8 cellular contexts compared by ENCODE assay signal in the genomic region with DNA sequence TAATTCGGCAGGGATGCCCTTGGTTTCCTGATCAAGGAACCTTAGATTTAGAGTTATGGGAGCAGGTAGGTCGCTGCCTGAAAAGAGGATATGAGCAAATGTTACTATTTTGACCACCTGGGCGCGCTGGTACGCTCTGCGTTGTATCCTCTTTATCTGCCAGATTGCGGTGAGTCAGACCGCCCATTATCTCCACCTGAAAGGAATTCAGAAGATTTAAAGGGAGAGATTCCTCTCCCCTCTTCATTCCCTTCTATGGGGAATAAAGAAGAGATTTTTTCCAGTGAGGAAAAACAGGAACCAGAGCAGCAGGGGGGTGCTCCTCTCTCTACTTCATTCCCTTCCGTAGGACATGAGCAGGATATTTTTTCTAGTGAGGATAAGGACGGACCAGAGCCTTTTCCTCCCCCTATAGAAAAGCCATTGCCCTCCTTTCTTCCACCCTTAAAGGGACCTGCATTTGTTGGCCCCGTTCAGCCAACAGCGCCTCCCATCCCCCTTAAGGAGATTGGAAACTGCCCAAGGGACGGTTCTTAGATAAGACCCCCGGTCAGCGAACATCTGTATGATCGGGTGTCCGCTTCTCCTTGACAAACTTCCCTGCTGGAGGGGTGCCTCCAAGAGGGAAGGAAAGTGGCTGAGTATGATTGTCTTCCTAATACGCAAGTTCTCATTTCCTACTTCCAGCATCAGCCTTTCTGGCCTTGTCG. TPM values are rescaled to one million over a fixed set of nuclear protein-coding genes. Genes with fewer than 3 reads are reported as not detected.
DNase-seq lines count a peak whose midpoint lies in the region; ATAC-seq, FAIRE-seq and TF ChIP-seq lines count a peak whose summit lies in the region.

No MANE protein-coding gene starts in this region.

- no peak for FAIRE-seq in RCC 7860 (lab: Jason Lieb, UNC)

- CTCF ChIA-PET in activated CD4-positive, alpha-beta T cell treated with anti-CD3 and anti-CD28 coated beads for 36 hours (lab: Charles Lee): interaction anchor here (0.7 to 5.0 kb wide), 15 partner anchors 13 to 231 kb away, joined by 3 to 37 read pairs (median 5); partner anchors contain the start of gene ODF2L

- peaks cover 10% of the 10 kb centered on the region for H3K4me1 ChIP-seq in mucosa of descending colon (ENCODE audit: low read depth)

- peak overlapping the region; percentile 61 for H3K4me3 Mint-ChIP-seq in activated CD4-positive, alpha-beta T cell treated with anti-CD3 and anti-CD28 coated beads for 36 hours

- H3K9me3 ChIP-seq in mucosa of descending colon (no peaks in the 10 kb centered on the region), MG63 (no peaks in the 10 kb centered on the region)

- ATAC-seq in activated CD4-positive, alpha-beta T cell treated with anti-CD3 and anti-CD28 coated beads for 36 hours: peak; percentile 34
- peak; percentile 83 for ATAC-seq in mucosa of descending colon

- intact Hi-C loops in activated CD4-positive, alpha-beta T cell treated with anti-CD3 and anti-CD28 coated beads for 36 hours (cut with DNase I, micrococcal nuclease): loop anchor here (1.0 to 10.0 kb wide), 7 partner anchors 84 to 582 kb away; partner anchors contain the start of gene ODF2L (in 2 of the 2)
- intact Hi-C loops in mucosa of descending colon (cut with DNase I, micrococcal nuclease): loop anchor here (10.0 kb wide), 2 partner anchors 118 to 192 kb away; no protein-coding TSS in a partner anchor

- H3K36me3 ChIP-seq in mucosa of descending colon (ENCODE audit: low read depth): no peaks in the 10 kb centered on the region
- no peaks in the 10 kb centered on the region for H3K36me3 ChIP-seq in MG63

- peak; percentile 30 for DNase-seq in activated CD4-positive, alpha-beta T cell treated with anti-CD3 and anti-CD28 coated beads for 36 hours
- no peak for DNase-seq in activated CD4-positive, alpha-beta T cell treated with anti-CD3 and anti-CD28 coated beads, Interleukin-2, amount 50 U/mL, for 1 hour
- peak; percentile 32 for DNase-seq in NCI-H524 treated with DMSO at 0.1 percent for 48 hours (lab: John Stamatoyannopoulos, UW)
- peak; percentile 56 for DNase-seq in ecto neural progenitor cell (ENCODE audit: low spot score)
- DNase-seq in mucosa of descending colon: peak in 2 of 3 donors; percentile 57 to 73
- DNase-seq in MG63: no peak
- DNase-seq in KG1 (lab: John Stamatoyannopoulos, UW): no peak
- no peak for DNase-seq in RCC 7860 (ENCODE audit: low spot score)

- H3K36me3 Mint-ChIP-seq in activated CD4-positive, alpha-beta T cell treated with anti-CD3 and anti-CD28 coated beads for 36 hours (ENCODE audit: low read depth): no peaks in the 10 kb centered on the region

- H3K4me3 ChIP-seq in mucosa of descending colon: no peak overlapping the region
- no peak overlapping the region for H3K4me3 ChIP-seq in MG63

- no peaks in the 10 kb centered on the region for H3K9me3 Mint-ChIP-seq in activated CD4-positive, alpha-beta T cell treated with anti-CD3 and anti-CD28 coated beads for 36 hours (ENCODE audit: low read depth)

- peaks cover 9% of the 10 kb centered on the region for H3K27me3 Mint-ChIP-seq in activated CD4-positive, alpha-beta T cell treated with anti-CD3 and anti-CD28 coated beads for 36 hours

- H3K27me3 ChIP-seq in MG63: no peaks in the 10 kb centered on the region

- H3K27ac Mint-ChIP-seq in activated CD4-positive, alpha-beta T cell treated with anti-CD3 and anti-CD28 coated beads for 36 hours: no peak overlapping the region

- H3K4me1 Mint-ChIP-seq in activated CD4-positive, alpha-beta T cell treated with anti-CD3 and anti-CD28 coated beads for 36 hours: peaks cover 5% of the 10 kb centered on the region

- POLR2A ChIA-PET in activated CD4-positive, alpha-beta T cell treated with anti-CD3 and anti-CD28 coated beads for 36 hours (lab: Charles Lee): no interaction called here

- TF ChIP-seq CTCF in mucosa of descending colon (IDR thresholded peaks at IDR 0.05): no peak

RNA-seq across cellular contexts. Expression of gene CLCA1, which starts 34.1 kb away (rescaled TPM):
- not detected for total RNA-seq in activated CD4-positive, alpha-beta T cell treated with anti-CD3 and anti-CD28 coated beads for 36 hours
- total RNA-seq in mucosa of descending colon: 1,000 to 10,000 TPM in 2 of 3 donors, 100 to 1,000 TPM in 1; 438 to 1,288 (median 1,205) TPM
- total RNA-seq in MG63 (2014; rRNA removed; shearing (Covaris generic); ENCODE audit: low replicate concordance): not detected in 2 replicates

RNA-seq across cellular contexts. Expression of gene CLCA4, which starts 44.0 kb away (rescaled TPM):
- total RNA-seq in activated CD4-positive, alpha-beta T cell treated with anti-CD3 and anti-CD28 coated beads for 36 hours: not detected
- 1,000 to 10,000 TPM; 1,343 to 2,522 (median 1,448) TPM for total RNA-seq in mucosa of descending colon
- not detected in 2 replicates for total RNA-seq in MG63 (2014; rRNA removed; shearing (Covaris generic); ENCODE audit: low replicate concordance)

Comparison
In these comparisons a context has a peak if more than half of its experiments do, and no peak if none do; other contexts are left out.
1. DNase-seq: peak in activated CD4-positive, alpha-beta T cell treated with anti-CD3 and anti-CD28 coated beads for 36 hours (single experiment), NCI-H524 treated with DMSO at 0.1 percent for 48 hours (single experiment), ecto neural progenitor cell (single experiment) and mucosa of descending colon (2 of 3); none in activated CD4-positive, alpha-beta T cell treated with anti-CD3 and anti-CD28 coated beads, Interleukin-2, amount 50 U/mL, for 1 hour (single experiment), MG63 (single experiment), KG1 (single experiment) and RCC 7860 (single experiment).
2. RNA of gene CLCA1, which starts 34.1 kb away (total RNA-seq): 438 to 1,288 TPM in mucosa of descending colon; not detected in activated CD4-positive, alpha-beta T cell treated with anti-CD3 and anti-CD28 coated beads for 36 hours and not detected in MG63; every median in the first group is over 100 times any median in the second.
3. RNA of gene CLCA4, which starts 44.0 kb away (total RNA-seq): 1,343 to 2,522 TPM in mucosa of descending colon; not detected in activated CD4-positive, alpha-beta T cell treated with anti-CD3 and anti-CD28 coated beads for 36 hours and not detected in MG63; every median in the first group is over 1,000 times any median in the second.